In the genomic region with DNA sequence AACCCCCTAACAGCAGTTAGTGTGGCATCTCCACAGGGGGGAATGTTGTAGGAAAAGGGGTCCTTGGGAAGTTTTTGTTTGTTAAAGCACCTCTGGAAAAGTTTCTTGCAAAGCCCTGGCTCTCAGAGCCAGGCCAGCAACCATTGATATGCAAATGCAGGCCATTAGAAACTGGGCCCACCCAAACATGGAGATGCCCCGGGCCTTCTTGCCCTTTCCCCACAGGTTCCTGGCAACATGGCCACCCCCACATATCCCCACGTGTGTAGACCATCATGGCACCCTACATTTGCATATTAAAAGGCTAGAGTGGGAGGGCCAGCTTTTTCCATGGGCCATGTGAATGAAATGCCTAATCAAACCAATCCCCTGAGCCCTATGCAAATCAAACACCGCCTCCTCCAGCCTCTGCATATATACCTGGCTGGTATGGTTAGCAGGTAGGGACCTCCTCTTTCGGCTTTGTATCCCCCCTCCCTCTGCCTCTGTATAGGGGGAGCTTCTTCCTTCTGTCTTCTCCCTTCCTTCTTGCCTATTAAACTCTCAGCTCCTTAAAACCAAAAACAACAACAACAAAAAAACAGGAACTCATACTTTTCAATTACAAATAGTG, we compare ENCODE assay signal across 1 cellular context.
TF ChIP-seq lines count a peak whose summit lies in the region.

No MANE protein-coding gene starts in this region.

TF ChIP-seq in WTC11, 78 proteins besides CTCF, POLR2A, EP300 and RAD21 (continued from another document):
- TF ChIP-seq MLX (CRISPR knock-in tag; IDR thresholded peaks at IDR 0.05): no peak
- TF ChIP-seq, protein P1, sequence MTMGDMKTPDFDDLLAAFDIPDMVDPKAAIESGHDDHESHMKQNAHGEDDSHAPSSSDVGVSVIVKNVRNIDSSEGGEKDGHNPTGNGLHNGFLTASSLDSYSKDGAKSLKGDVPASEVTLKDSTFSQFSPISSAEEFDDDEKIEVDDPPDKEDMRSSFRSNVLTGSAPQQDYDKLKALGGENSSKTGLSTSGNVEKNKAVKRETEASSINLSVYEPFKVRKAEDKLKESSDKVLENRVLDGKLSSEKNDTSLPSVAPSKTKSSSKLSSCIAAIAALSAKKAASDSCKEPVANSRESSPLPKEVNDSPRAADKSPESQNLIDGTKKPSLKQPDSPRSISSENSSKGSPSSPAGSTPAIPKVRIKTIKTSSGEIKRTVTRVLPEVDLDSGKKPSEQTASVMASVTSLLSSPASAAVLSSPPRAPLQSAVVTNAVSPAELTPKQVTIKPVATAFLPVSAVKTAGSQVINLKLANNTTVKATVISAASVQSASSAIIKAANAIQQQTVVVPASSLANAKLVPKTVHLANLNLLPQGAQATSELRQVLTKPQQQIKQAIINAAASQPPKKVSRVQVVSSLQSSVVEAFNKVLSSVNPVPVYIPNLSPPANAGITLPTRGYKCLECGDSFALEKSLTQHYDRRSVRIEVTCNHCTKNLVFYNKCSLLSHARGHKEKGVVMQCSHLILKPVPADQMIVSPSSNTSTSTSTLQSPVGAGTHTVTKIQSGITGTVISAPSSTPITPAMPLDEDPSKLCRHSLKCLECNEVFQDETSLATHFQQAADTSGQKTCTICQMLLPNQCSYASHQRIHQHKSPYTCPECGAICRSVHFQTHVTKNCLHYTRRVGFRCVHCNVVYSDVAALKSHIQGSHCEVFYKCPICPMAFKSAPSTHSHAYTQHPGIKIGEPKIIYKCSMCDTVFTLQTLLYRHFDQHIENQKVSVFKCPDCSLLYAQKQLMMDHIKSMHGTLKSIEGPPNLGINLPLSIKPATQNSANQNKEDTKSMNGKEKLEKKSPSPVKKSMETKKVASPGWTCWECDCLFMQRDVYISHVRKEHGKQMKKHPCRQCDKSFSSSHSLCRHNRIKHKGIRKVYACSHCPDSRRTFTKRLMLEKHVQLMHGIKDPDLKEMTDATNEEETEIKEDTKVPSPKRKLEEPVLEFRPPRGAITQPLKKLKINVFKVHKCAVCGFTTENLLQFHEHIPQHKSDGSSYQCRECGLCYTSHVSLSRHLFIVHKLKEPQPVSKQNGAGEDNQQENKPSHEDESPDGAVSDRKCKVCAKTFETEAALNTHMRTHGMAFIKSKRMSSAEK (CRISPR knock-in tag; IDR thresholded peaks at IDR 0.05; ENCODE audit: borderline replicate concordance): no peak
- no peak for TF ChIP-seq SP1 (CRISPR knock-in tag; conservative IDR thresholded peaks at IDR 0.05)
- TF ChIP-seq ZNF121 (CRISPR knock-in tag; IDR thresholded peaks at IDR 0.05): no peak
- TF ChIP-seq FOXJ3 (CRISPR knock-in tag; IDR thresholded peaks at IDR 0.05; ENCODE audit: borderline replicate concordance): no peak
- no peak for TF ChIP-seq ZBTB43 (CRISPR knock-in tag; IDR thresholded peaks at IDR 0.05)
